In the genomic region with DNA sequence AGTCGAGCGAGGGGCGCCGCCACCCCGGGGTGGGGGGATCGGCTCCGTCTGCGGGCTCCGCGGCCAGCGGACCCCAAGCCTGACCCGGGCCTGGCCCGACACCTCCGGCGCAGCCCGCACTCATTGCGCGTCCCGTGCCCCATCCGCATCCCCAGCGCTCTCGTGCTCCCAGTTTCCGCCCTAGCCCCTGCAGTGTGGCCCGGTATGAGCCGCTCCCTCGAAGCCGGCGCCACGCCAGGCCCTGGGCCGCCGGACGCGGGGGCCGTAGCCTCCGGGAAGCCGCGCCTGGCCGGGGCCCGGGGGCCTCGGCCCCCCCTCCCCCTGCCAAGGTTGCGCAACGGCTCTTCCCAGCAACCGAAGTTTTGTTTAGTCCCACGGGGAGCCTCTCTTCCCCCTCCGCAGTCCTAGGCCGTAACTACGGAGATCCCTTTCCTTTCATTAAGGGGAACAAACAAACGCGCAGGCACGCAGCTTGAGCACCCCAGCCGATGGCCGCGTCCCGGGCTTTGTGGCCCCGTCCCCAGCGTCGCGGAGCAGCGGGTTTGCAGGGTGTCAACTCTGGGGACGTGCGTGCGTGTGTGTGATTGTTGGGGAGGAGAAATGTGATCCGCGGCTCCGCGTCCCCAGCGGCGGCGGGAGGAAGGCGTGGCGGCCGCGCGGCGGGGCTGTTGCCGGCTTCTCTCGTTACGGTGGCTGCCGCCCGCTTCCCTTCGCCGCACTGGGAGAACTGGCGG, we compare ENCODE assay signal across 8 cellular contexts. TPM values are rescaled to one million over a fixed set of nuclear protein-coding genes. Genes with fewer than 3 reads are reported as not detected.
DNase-seq lines count a peak whose midpoint lies in the region; ATAC-seq and TF ChIP-seq lines count a peak whose summit lies in the region.

No MANE protein-coding gene starts in this region.

- no peak overlapping the region for H3K23ac ChIP-seq in H9 (ENCODE audit: insufficient read length, low read depth, low read length)

- CTCF ChIA-PET in activated naive CD4-positive, alpha-beta T cell treated with anti-CD3 and anti-CD28 coated beads, Interleukin-2, amount 10 ng/mL, durations not matched to agents 7 days and 5 days (lab: Charles Lee) = no interaction called here

- peak; percentile 51 for DNase-seq in GF-D8 (lab: John Stamatoyannopoulos, UW)
- peak; percentile 73 for DNase-seq in H9
- peak; percentile 87 for DNase-seq in MG63
- peak; percentile 86 for DNase-seq in SK-MEL-5 (ENCODE audit: low read depth, low spot score)
- DNase-seq in activated naive CD4-positive, alpha-beta T cell treated with anti-CD3 and anti-CD28 coated beads, Interleukin-2, amount 10 ng/mL, durations not matched to agents 7 days and 5 days = peak; percentile 84
- DNase-seq in globus pallidus (ENCODE audit: low spot score) = peak; percentile 75
- peak; percentile 60 for DNase-seq in omental fat pad (ENCODE audit: low spot score)

- H4K91ac ChIP-seq in H9 (ENCODE audit: insufficient read length, low read depth, low read length) = peak overlapping the region; percentile 91

- peak overlapping the region; percentile 57 for H2BK120ac ChIP-seq in H9 (ENCODE audit: low read depth, low read length, poor library complexity, severe bottlenecking)

- no peaks in the 10 kb centered on the region for H3K79me1 ChIP-seq in H9 (ENCODE audit: insufficient read depth, low read depth, low read length, poor library complexity, severe bottlenecking)

- H3K27me3 ChIP-seq in H9 (ENCODE audit: insufficient read depth, low read length) = no peaks in the 10 kb centered on the region
- no peaks in the 10 kb centered on the region for H3K27me3 ChIP-seq in MG63

- no peak overlapping the region for H4K8ac ChIP-seq in H9 (replicated peaks; ENCODE audit: insufficient read length, low read depth, low read length)

- no CpG with 5 or more reads among the region's 83 CpGs for WGBS in H9 (ENCODE audit: extremely low coverage, insufficient read length, low lambda C conversion rate)

- H3K36me3 ChIP-seq in MG63 = 0 out of 2 replicates have a peak, but pooled peaks cover 4% of the 10 kb centered on the region

- H3K56ac ChIP-seq in H9 (ENCODE audit: insufficient read length, low read depth, low read length) = no peak overlapping the region

- H3K18ac ChIP-seq in H9 (ENCODE audit: insufficient read length, low read depth, low read length) = peak overlapping the region; percentile 92

- H3K9me3 ChIP-seq in H9 (ENCODE audit: control insufficient read depth, low read depth, low read length) (no peaks in the 10 kb centered on the region), MG63 (no peaks in the 10 kb centered on the region)

- in situ Hi-C loops in SK-MEL-5 (cut with HindIII; ENCODE audit: low pct_unique_long_range_greater_than_20kb, low sequenced_read_pairs) = no loop called here

- no peak overlapping the region; the same call in 1 of the 2 replicates for H2BK15ac ChIP-seq in H9 (ENCODE audit: low read depth, low read length)

- H3K9me3 Mint-ChIP-seq in H9 = peaks cover 0 to 2% of the 10 kb centered on the region in 2 experiments; a peak in 2 of 5 replicates
- no peaks in the 10 kb centered on the region for H3K9me3 Mint-ChIP-seq in activated naive CD4-positive, alpha-beta T cell treated with anti-CD3 and anti-CD28 coated beads, Interleukin-2, amount 10 ng/mL, durations not matched to agents 7 days and 5 days

- peaks cover 8% of the 10 kb centered on the region for H3K23me2 ChIP-seq in H9 (ENCODE audit: insufficient read length, low read depth, low read length, poor library complexity, severe bottlenecking)

- peak overlapping the region; percentile 59; the same call in 1 of the 2 replicates for H3K4ac ChIP-seq in H9 (ENCODE audit: low read depth, low read length)

- H3K36me3 Mint-ChIP-seq in H9 (ENCODE audit: insufficient read depth in 1 of 3, low read depth in 3 of 3) = peaks cover 0 to 4% (median 2%) of the 10 kb centered on the region in 3 experiments; a peak in 2 of 7 replicates
- H3K36me3 Mint-ChIP-seq in activated naive CD4-positive, alpha-beta T cell treated with anti-CD3 and anti-CD28 coated beads, Interleukin-2, amount 10 ng/mL, durations not matched to agents 7 days and 5 days = peaks cover 10% of the 10 kb centered on the region

- no peak overlapping the region for H2BK5ac ChIP-seq in H9 (ENCODE audit: insufficient read length, low read length)

- H3K27me3 Mint-ChIP-seq in H9 (ENCODE audit: low read depth) = no peaks in the 10 kb centered on the region
- H3K27me3 Mint-ChIP-seq in activated naive CD4-positive, alpha-beta T cell treated with anti-CD3 and anti-CD28 coated beads, Interleukin-2, amount 10 ng/mL, durations not matched to agents 7 days and 5 days = peaks cover 6% of the 10 kb centered on the region

- peak overlapping the region; percentile 54 for H3K9ac ChIP-seq in H9 (ENCODE audit: extremely low read depth, insufficient read length, low read length)

- H4K5ac ChIP-seq in H9 (ENCODE audit: insufficient read length, low read depth, low read length) = no peak overlapping the region

- H3K4me1 Mint-ChIP-seq in H9 = peaks cover 25 to 30% of the 10 kb centered on the region in 2 experiments
- H3K4me1 Mint-ChIP-seq in activated naive CD4-positive, alpha-beta T cell treated with anti-CD3 and anti-CD28 coated beads, Interleukin-2, amount 10 ng/mL, durations not matched to agents 7 days and 5 days = peaks cover 35% of the 10 kb centered on the region

- H3K4me2 ChIP-seq in H9 (ENCODE audit: insufficient read depth, insufficient read length, low read length) = peak overlapping the region; percentile 88

- H3K14ac ChIP-seq in H9 (ENCODE audit: insufficient read depth, low read length) = peak overlapping the region; percentile 97

- TF ChIP-seq CTCF in H9 (conservative IDR thresholded peaks at IDR 0.05) (peak; percentile 28; the same call in 2 of the 3 replicates), omental fat pad (IDR thresholded peaks at IDR 0.05) (no peak)

- peaks cover 15% of the 10 kb centered on the region; the same call in 1 of the 2 replicates for H3K79me2 ChIP-seq in H9 (ENCODE audit: insufficient read depth, low read length)

- ATAC-seq in omental fat pad (ENCODE audit: low FRiP score) = peak; percentile 88

- H2AK5ac ChIP-seq in H9 (ENCODE audit: insufficient read length, low read length) = no peak overlapping the region

- peak overlapping the region; percentile 98 to 99 (median 99) for H3K27ac Mint-ChIP-seq in H9
- peak overlapping the region; percentile 100 for H3K27ac Mint-ChIP-seq in activated naive CD4-positive, alpha-beta T cell treated with anti-CD3 and anti-CD28 coated beads, Interleukin-2, amount 10 ng/mL, durations not matched to agents 7 days and 5 days

- peak overlapping the region; percentile 86 to 93 for H3K4me3 Mint-ChIP-seq in H9
- peak overlapping the region; percentile 98 for H3K4me3 Mint-ChIP-seq in activated naive CD4-positive, alpha-beta T cell treated with anti-CD3 and anti-CD28 coated beads, Interleukin-2, amount 10 ng/mL, durations not matched to agents 7 days and 5 days

- H3T11ph ChIP-seq in H9 (ENCODE audit: low read length) = no peak overlapping the region

- no peaks in the 10 kb centered on the region for H4K20me1 ChIP-seq in H9 (ENCODE audit: control insufficient read depth, insufficient read depth, insufficient read length)

- H2BK12ac ChIP-seq in H9 (ENCODE audit: insufficient read length, low read depth, low read length) = no peak overlapping the region

- no peak overlapping the region for H2BK20ac ChIP-seq in H9 (ENCODE audit: low read depth, low read length, poor library complexity, severe bottlenecking)

- H3K4me3 ChIP-seq in MG63 = peak overlapping the region; percentile 84

- no peaks in the 10 kb centered on the region for H3K4me1 ChIP-seq in H9 (ENCODE audit: insufficient read depth, low read length)

- H3K27ac ChIP-seq in H9 (ENCODE audit: insufficient read length, low read depth, low read length) (peak overlapping the region; percentile 51), temporal lobe (ENCODE audit: low read depth, low read length) (peak overlapping the region; percentile 96)

- H2AFZ ChIP-seq in H9 (ENCODE audit: low read length) = no peak overlapping the region

RNA-seq across cellular contexts. Expression of a gene that starts 0.9 kb away (rescaled TPM):
- total RNA-seq in H9 (2021) (21.7 and 23.4 TPM in 2 replicates), omental fat pad (100 to 1,000 TPM; 233 to 345 (median 278) TPM), temporal lobe (133 TPM)
- 36.4 and 47.7 TPM in 2 replicates for total RNA-seq in MG63 (2014; rRNA removed; shearing (Covaris generic); ENCODE audit: low replicate concordance)
- 37.8 and 40.7 TPM in 2 replicates for total RNA-seq in SK-MEL-5 (2014; rRNA removed; shearing (Covaris generic))
- polyA plus RNA-seq in SK-MEL-5 (2015; cell fraction: cytosol; rRNA removed) = 20.2 and 32.7 TPM in 2 replicates
- polyA plus RNA-seq in SK-MEL-5 (2015; cell fraction: nucleus; rRNA removed) = 39.8 and 42.7 TPM in 2 replicates

Comparison
In these comparisons a context has a peak if more than half of its experiments do, and no peak if none do; other contexts are left out.
1. Peak in every context shown above with its lines: DNase-seq, ATAC-seq, H3K4me3 ChIP-seq and H3K27ac ChIP-seq.